ENCODE assay signal across 1 cellular context in the genomic region with DNA sequence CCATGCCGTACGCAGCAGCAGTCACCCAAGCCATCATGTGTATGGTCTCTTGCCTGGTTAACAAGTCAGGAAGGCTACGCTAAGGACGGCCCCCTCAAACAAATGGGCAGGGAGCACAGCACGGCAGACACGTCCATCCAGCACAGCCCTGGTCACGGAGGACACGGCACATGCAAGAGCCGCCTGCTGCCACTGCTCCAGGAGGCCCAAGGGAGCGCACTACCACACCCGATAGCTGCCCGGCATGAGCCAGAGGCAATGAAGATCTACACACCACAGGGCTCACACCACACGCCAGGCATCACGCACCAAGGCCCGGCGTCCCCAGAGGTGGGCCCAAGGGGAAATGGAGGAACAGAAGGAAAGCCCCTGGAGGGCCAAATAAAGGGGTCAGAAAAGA.
TF ChIP-seq lines count a peak whose summit lies in the region.

No MANE protein-coding gene starts in this region.

TF ChIP-seq in GM23338, 12 proteins besides CTCF, POLR2A, EP300 and RAD21:
- TF ChIP-seq EZH2phosphoT487 (IDR thresholded peaks at IDR 0.05; ENCODE audit: unreplicated experiment): no peak
- TF ChIP-seq JUNB (IDR thresholded peaks at IDR 0.05; ENCODE audit: unreplicated experiment): no peak
- no peak for TF ChIP-seq EZH2 (IDR thresholded peaks at IDR 0.05; ENCODE audit: low read depth, unreplicated experiment)
- TF ChIP-seq NANOG (IDR thresholded peaks at IDR 0.05; ENCODE audit: borderline replicate concordance): no peak
- no peak for TF ChIP-seq ZNF114 (CRISPR knock-in tag; IDR thresholded peaks at IDR 0.05)
